28 cellular contexts compared by ENCODE assay signal in the genomic region with DNA sequence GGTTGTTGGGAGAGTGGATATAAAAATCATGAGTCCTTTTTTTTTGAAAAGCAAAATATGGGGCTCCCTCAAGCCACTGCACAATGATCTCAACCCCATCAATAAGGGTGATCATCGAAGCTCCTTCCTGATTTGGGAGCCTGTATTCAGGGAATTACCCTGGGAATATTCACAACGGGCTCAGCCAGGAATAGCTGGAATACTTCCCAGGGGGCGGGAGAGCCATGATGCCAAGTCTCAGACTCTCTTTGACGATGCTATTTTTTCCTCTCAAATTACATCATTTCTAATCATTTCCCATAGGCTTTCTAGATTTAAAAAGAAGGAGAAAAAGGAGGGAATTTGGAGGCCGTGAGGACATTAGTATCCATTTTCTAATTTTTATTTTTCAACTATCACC. TPM values are rescaled to one million over a fixed set of nuclear protein-coding genes. Genes with fewer than 3 reads are reported as not detected.
"Had no signal": no experiment of that assay in that cellular context is flagged by ENCODE, and none has a peak within 500 bp of the region (broad histone marks: within the 10 kb centered on the region; RNA-seq: fewer than 3 reads in every experiment).

No MANE protein-coding gene starts in this region.

- DNase-seq: activated CD4-positive, alpha-beta memory T cell treated with anti-CD3 and anti-CD28 coated beads, Interleukin-2, amount 10 ng/mL, durations not matched to agents 7 days and 5 days; activated CD4-positive, alpha-beta T cell treated with anti-CD3 and anti-CD28 coated beads for 1 hour; activated CD4-positive, alpha-beta T cell treated with anti-CD3 and anti-CD28 coated beads for 4 hours; activated CD4-positive, alpha-beta T cell treated with anti-CD3 and anti-CD28 coated beads, Interleukin-2, amount 10 ng/mL, durations not matched to agents 7 days and 5 days; activated CD4-positive, alpha-beta T cell treated with anti-CD3 and anti-CD28 coated beads, Interleukin-2, amount 50 U/mL, for 4 hours; activated CD8-positive, alpha-beta memory T cell treated with anti-CD3 and anti-CD28 coated beads, Interleukin-2, amount 50 U/mL, for 48 hours; activated gamma-delta T cell; activated naive CD4-positive, alpha-beta T cell; activated naive CD4-positive, alpha-beta T cell treated with anti-CD3 and anti-CD28 coated beads, Interleukin-2, amount 10 ng/mL, durations not matched to agents 7 days and 5 days; activated naive CD8-positive, alpha-beta T cell treated with anti-CD3 and anti-CD28 coated beads, Interleukin-2, amount 10 ng/mL, durations not matched to agents 7 days and 5 days; activated T-cell treated with anti-CD3 and anti-CD28 coated beads for 4 hours; activated T-cell treated with anti-CD3 and anti-CD28 coated beads, Interleukin-2, amount 50 U/mL, for 24 hours; activated T-cell treated with anti-CD3 and anti-CD28 coated beads, Interleukin-2, amount 50 U/mL, for 72 hours; brain microvascular endothelial cell; caudate nucleus; cortex of kidney; effector CD8-positive, alpha-beta T cell; esophagus squamous epithelium; foreskin fibroblast; head of caudate nucleus; T-helper 2 cell had no signal

RNA-seq across cellular contexts. Expression of a gene that starts 18.4 kb away (rescaled TPM):
- total RNA-seq: activated CD4-positive, alpha-beta memory T cell treated with anti-CD3 and anti-CD28 coated beads, Interleukin-2, amount 10 ng/mL, durations not matched to agents 7 days and 5 days; activated CD4-positive, alpha-beta T cell treated with anti-CD3 and anti-CD28 coated beads, Interleukin-2, amount 10 ng/mL, durations not matched to agents 7 days and 5 days; activated naive CD8-positive, alpha-beta T cell treated with anti-CD3 and anti-CD28 coated beads, Interleukin-2, amount 10 ng/mL, durations not matched to agents 7 days and 5 days; activated T-cell treated with anti-CD3 and anti-CD28 coated beads, Interleukin-2, amount 50 U/mL, for 72 hours; ascending aorta; bronchial epithelial cell; chondrocyte; dermis microvascular lymphatic vessel endothelial cell; endothelial cell of umbilical vein; esophagus squamous epithelium; fibroblast of lung; T-helper 1 cell treated with Interleukin-12 subunit alpha and Interleukin-12 subunit beta and Interleukin-4 antibody, amounts not matched to agents 30 ng/mL and 1 ng/mL, for 36 hours had no signal
- polyA plus RNA-seq: endothelial cell of umbilical vein, fibroblast of lung had no signal
